8 cellular contexts compared by ENCODE assay signal in genomic region chr17:64808178-64808977, GRCh38.
DNase-seq lines count a peak whose midpoint lies in the region; ATAC-seq and TF ChIP-seq lines count a peak whose summit lies in the region.
"Not testable (repeated sequence)": the region's sequence is repeated elsewhere in the genome, so short reads cannot be mapped to it uniquely, and the experiment has no call there.

No MANE protein-coding gene starts in this region.

- CTCF ChIA-PET in CD4-positive, alpha-beta memory T cell (lab: Charles Lee; ENCODE audit: partially characterized antibody), result not testable (repeated sequence)

- TF ChIP-seq CTCF in brain microvascular endothelial cell (IDR thresholded peaks at IDR 0.05; ENCODE audit: low read depth, low read length, missing control alignments); right lobe of liver (IDR thresholded peaks at IDR 0.05): not testable (repeated sequence)

- ATAC-seq in GM19455 (IDR thresholded peaks at IDR 0.05; ENCODE audit: unreplicated experiment) (peak; percentile 83), HG03175 (IDR thresholded peaks at IDR 0.05; ENCODE audit: unreplicated experiment) (peak; percentile 92), right lobe of liver (peak; percentile 78 to 98 (median 85))

- H3K9me3 Mint-ChIP-seq in CD4-positive, alpha-beta memory T cell, result not testable (repeated sequence)

- peak in 4 of 5 donors; percentile 26 to 65 (median 30) for DNase-seq in CD4-positive, alpha-beta memory T cell
- DNase-seq in NCI-H2171 (lab: John Stamatoyannopoulos, UW), result peak; percentile 10
- DNase-seq in activated CD4-positive, alpha-beta T cell treated with anti-CD3 and anti-CD28 coated beads for 1 hour, result peak; percentile 35
- peak; percentile 44 for DNase-seq in brain microvascular endothelial cell
- peak in 2 of 3 donors; percentile 22 to 61 for DNase-seq in right lobe of liver
- DNase-seq in stimulated activated CD8-positive, alpha-beta memory T cell treated with anti-CD3 and anti-CD28 coated beads, Interleukin-15, amount 100 ng/mL, for 24 hours (ENCODE audit: low read depth), result peak; percentile 9

- not testable (repeated sequence) for H3K27me3 ChIP-seq in CD4-positive, alpha-beta memory T cell (ENCODE audit: insufficient read depth, low read length); brain microvascular endothelial cell (replicated peaks); right lobe of liver

- not testable (repeated sequence) for H3K27ac ChIP-seq in CD4-positive, alpha-beta memory T cell (ENCODE audit: low read depth, low read length); brain microvascular endothelial cell; right lobe of liver

- H3K4me1 Mint-ChIP-seq in CD4-positive, alpha-beta memory T cell, result peaks cover 10 to 19% (median 13%) of the 10 kb centered on the region in 4 donors

- POLR2A ChIA-PET in CD4-positive, alpha-beta memory T cell (lab: Charles Lee; ENCODE audit: partially characterized antibody), result not testable (repeated sequence)

- not testable (repeated sequence) for H3K36me3 ChIP-seq in CD4-positive, alpha-beta memory T cell (ENCODE audit: insufficient read depth, low read length); brain microvascular endothelial cell (replicated peaks); right lobe of liver

- TF ChIP-seq POLR2A in right lobe of liver (IDR thresholded peaks at IDR 0.05), result not testable (repeated sequence)

- H3K36me3 Mint-ChIP-seq in CD4-positive, alpha-beta memory T cell, result peaks cover 8 to 18% of the 10 kb centered on the region in 2 donors

- H3K4me1 ChIP-seq in CD4-positive, alpha-beta memory T cell (ENCODE audit: insufficient read depth, low read length); right lobe of liver: not testable (repeated sequence)

- H3K27me3 Mint-ChIP-seq in CD4-positive, alpha-beta memory T cell, result not testable (repeated sequence)

- H3K4me3 Mint-ChIP-seq in CD4-positive, alpha-beta memory T cell, result peak overlapping the region in 3 of 8 donors; percentile 31 to 40 (median 33)

- H3K9me3 ChIP-seq in CD4-positive, alpha-beta memory T cell (ENCODE audit: control insufficient read depth in 1 of 2, low read length in 2 of 2); right lobe of liver: not testable (repeated sequence)

- intact Hi-C loops in CD4-positive, alpha-beta memory T cell (cut with micrococcal nuclease); right lobe of liver (cut with DNase I): not testable (repeated sequence)

- WGBS in right lobe of liver (ENCODE audit: insufficient coverage, low coverage, low lambda C conversion rate, missing lambda C conversion rate), result no CpG with 5 or more reads among the region's 9 CpGs

- not testable (repeated sequence) for H3K4me3 ChIP-seq in CD4-positive, alpha-beta memory T cell (ENCODE audit: low read length in 2 of 2); brain microvascular endothelial cell (ENCODE audit: low read depth, low read length); right lobe of liver

- peak overlapping the region; percentile 65 to 93 (median 83) for H3K27ac Mint-ChIP-seq in CD4-positive, alpha-beta memory T cell

- in situ Hi-C loops in brain microvascular endothelial cell (cut with HindIII; ENCODE audit: low pct_ligation_motif_present, low sequenced_read_pairs), result not testable (repeated sequence)
